In genomic region chr15:92655178-92655995, GRCh38 we compare ENCODE assay signal across 7 cellular contexts. TPM values are rescaled to one million over a fixed set of nuclear protein-coding genes. Genes with fewer than 3 reads are reported as not detected.
A peak's percentile ranks its signal among the peaks of the same experiment; 100 is the strongest.
DNase-seq lines count a peak whose midpoint lies in the region; TF ChIP-seq lines count a peak whose summit lies in the region.

FAM174B (minus strand) TSS chr15:92655775.

- peak in 1 of 2 donors; percentile 6 for TF ChIP-seq POLR2A in Peyer's patch (IDR thresholded peaks at IDR 0.05)

- no peaks in the 10 kb centered on the region for H3K9me3 ChIP-seq in Peyer's patch

- in situ Hi-C loops in GM13976 (cut with MboI; ENCODE audit: low sequenced_read_pairs, unreplicated experiment): no loop called here
- in situ Hi-C loops in brain microvascular endothelial cell (cut with HindIII; ENCODE audit: low pct_ligation_motif_present, low sequenced_read_pairs): no loop called here

- TF ChIP-seq CTCF in GM13976 (IDR thresholded peaks at IDR 0.05; ENCODE audit: borderline replicate concordance, control extremely low read depth, extremely low read depth, insufficient read depth, missing control alignments): no peak
- TF ChIP-seq CTCF in Peyer's patch (IDR thresholded peaks at IDR 0.05): no peak
- TF ChIP-seq CTCF in brain microvascular endothelial cell (IDR thresholded peaks at IDR 0.05; ENCODE audit: low read depth, low read length, missing control alignments): no peak
- no peak for TF ChIP-seq CTCF in kidney epithelial cell (IDR thresholded peaks at IDR 0.05; ENCODE audit: insufficient read depth, low read length, poor library complexity, severe bottlenecking)

- H3K4me3 ChIP-seq in Peyer's patch: peak within 1 kb of the TSS; percentile 34 to 62 (median 53)
- H3K4me3 ChIP-seq in brain microvascular endothelial cell (ENCODE audit: low read depth, low read length): peak within 1 kb of the TSS; percentile 53
- peak within 1 kb of the TSS; percentile 59 for H3K4me3 ChIP-seq in kidney epithelial cell (ENCODE audit: low read depth, low read length)

- peak within 1 kb of the TSS; percentile 38 to 67 (median 50) for H3K27ac ChIP-seq in Peyer's patch
- no peak within 1 kb of the TSS for H3K27ac ChIP-seq in brain microvascular endothelial cell

- no peaks in the 10 kb centered on the region for H3K27me3 ChIP-seq in Peyer's patch
- peaks cover 9% of the 10 kb centered on the region for H3K27me3 ChIP-seq in brain microvascular endothelial cell (replicated peaks)
- H3K27me3 ChIP-seq in kidney epithelial cell (ENCODE audit: control insufficient read depth, insufficient read depth, low read length): no peaks in the 10 kb centered on the region

- CTCF ChIA-PET in HEK293T (lab: Yijun Ruan, JAX): interaction anchor here (1.3 to 1.4 kb wide), 2 partner anchors 10 to 26 kb away, joined by 3 to 9 read pairs; no protein-coding TSS in a partner anchor

- H3K36me3 ChIP-seq in Peyer's patch (no peaks in the 10 kb centered on the region), brain microvascular endothelial cell (replicated peaks) (no peaks in the 10 kb centered on the region), kidney epithelial cell (ENCODE audit: control insufficient read depth, insufficient read depth, low read length) (no peaks in the 10 kb centered on the region)

- peak; percentile 76 for DNase-seq in GM13976 (ENCODE audit: low spot score)
- peak; percentile 67 for DNase-seq in HEK293T (ENCODE audit: extremely low spot score)
- peak in 2 of 3 donors; percentile 56 to 77 for DNase-seq in Peyer's patch
- no peak for DNase-seq in brain microvascular endothelial cell
- DNase-seq in kidney epithelial cell (ENCODE audit: low read depth): no peak
- DNase-seq in stimulated activated CD4-positive, alpha-beta T cell treated with anti-CD3 and anti-CD28 coated beads, Interleukin-1b, Interleukin-23, amount 100 ng/mL, for 24 hours (ENCODE audit: low read depth in 4 of 4, low spot score in 1 of 4): peak in 3 of 4 experiments; percentile 20 to 44 (median 41)
- no peak for DNase-seq in NAMALWA (ENCODE audit: low spot score)

- H3K4me1 ChIP-seq in Peyer's patch: peaks cover 0 to 7% (median 0%) of the 10 kb centered on the region in 4 donors

- POLR2A ChIA-PET in HEK293T (lab: Yijun Ruan, JAX): interaction anchor here (0.6 to 1.6 kb wide), 2 partner anchors 10 to 134 kb away, joined by 3 to 7 read pairs; no protein-coding TSS in a partner anchor

TF ChIP-seq in HEK293T, 16 proteins besides CTCF, POLR2A, EP300 and RAD21:
- TF ChIP-seq, protein P1, sequence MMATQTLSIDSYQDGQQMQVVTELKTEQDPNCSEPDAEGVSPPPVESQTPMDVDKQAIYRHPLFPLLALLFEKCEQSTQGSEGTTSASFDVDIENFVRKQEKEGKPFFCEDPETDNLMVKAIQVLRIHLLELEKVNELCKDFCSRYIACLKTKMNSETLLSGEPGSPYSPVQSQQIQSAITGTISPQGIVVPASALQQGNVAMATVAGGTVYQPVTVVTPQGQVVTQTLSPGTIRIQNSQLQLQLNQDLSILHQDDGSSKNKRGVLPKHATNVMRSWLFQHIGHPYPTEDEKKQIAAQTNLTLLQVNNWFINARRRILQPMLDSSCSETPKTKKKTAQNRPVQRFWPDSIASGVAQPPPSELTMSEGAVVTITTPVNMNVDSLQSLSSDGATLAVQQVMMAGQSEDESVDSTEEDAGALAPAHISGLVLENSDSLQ (IDR thresholded peaks at IDR 0.05): no peak
- TF ChIP-seq L3MBTL2 (conservative IDR thresholded peaks at IDR 0.05): peak; percentile 85

RNA-seq across cellular contexts. Expression of gene FAM174B, which starts in this region (rescaled TPM):
- 10 to 100 TPM in 2 of 4 donors, 1 to 10 TPM in 2; 9.0 to 14.0 (median 11.4) TPM for total RNA-seq in Peyer's patch
- 16.6 and 18.9 TPM in 2 replicates for total RNA-seq in kidney epithelial cell

Comparison
In these comparisons a context has a peak if more than half of its experiments do, and no peak if none do; other contexts are left out.
1. DNase-seq: peak in GM13976 (single experiment), HEK293T (single experiment), Peyer's patch (2 of 3) and stimulated activated CD4-positive, alpha-beta T cell treated with anti-CD3 and anti-CD28 coated beads, Interleukin-1b, Interleukin-23, amount 100 ng/mL, for 24 hours (3 of 4); none in brain microvascular endothelial cell (single experiment), kidney epithelial cell (single experiment) and NAMALWA (single experiment).
2. Peak in every context shown above with its lines, with median percentiles within 50 percentile points of each other: H3K4me3 ChIP-seq.